Comparison of ENCODE assay signal across 27 cellular contexts in genomic region chr7:44538093-44538797, GRCh38. TPM values are rescaled to one million over a fixed set of nuclear protein-coding genes. Genes with fewer than 3 reads are reported as not detected.
DNase-seq lines count a peak whose midpoint lies in the region; ATAC-seq and TF ChIP-seq lines count a peak whose summit lies in the region.
"Had no signal": no experiment of that assay in that cellular context is flagged by ENCODE, and none has a peak within 500 bp of the region (broad histone marks: within the 10 kb centered on the region; RNA-seq: fewer than 3 reads in every experiment).

No MANE protein-coding gene starts in this region.

- H3K4me1 Mint-ChIP-seq in Calu3 (ENCODE audit: low read depth, unreplicated experiment) (peaks cover 78% of the 10 kb centered on the region), progenitor cell of endocrine pancreas (ENCODE audit: low read depth) (peaks cover 44% of the 10 kb centered on the region)

- peaks cover 5 to 68% (median 43%) of the 10 kb centered on the region in 4 donors for H3K4me1 ChIP-seq in liver (ENCODE audit: control insufficient read depth in 4 of 4, insufficient read depth in 4 of 4, low read length in 3 of 4)
- H3K4me1 ChIP-seq: SJCRH30 had no signal

- no TSS peak for BruUV-seq in Calu3 (replicated peaks; lab: Mats Ljungman, UMichigan)

- H3K9me3 Mint-ChIP-seq in Calu3 (ENCODE audit: low read depth, unreplicated experiment) (no peaks in the 10 kb centered on the region), progenitor cell of endocrine pancreas (ENCODE audit: low read depth) (no peaks in the 10 kb centered on the region)

- peak overlapping the region; percentile 35 to 65 (median 63) for H3K4me3 ChIP-seq in liver (ENCODE audit: low read depth in 1 of 3, low read length in 3 of 3)
- H3K4me3 ChIP-seq: PC-9, SJCRH30 had no signal

- H3K27me3 ChIP-seq in liver (ENCODE audit: control insufficient read depth in 4 of 4, insufficient read depth in 4 of 4, low read length in 3 of 4), result no peaks in the 10 kb centered on the region

- in situ Hi-C loops in GM13977 (cut with MboI; ENCODE audit: low pct_unique_long_range_greater_than_20kb, low sequenced_read_pairs, unreplicated experiment), result no loop called here

- TF ChIP-seq RAD21 in liver (IDR thresholded peaks at IDR 0.05), result no peak

- no peaks in the 10 kb centered on the region for H3K27me3 Mint-ChIP-seq in Calu3 (ENCODE audit: unreplicated experiment)
- no peaks in the 10 kb centered on the region for H3K27me3 Mint-ChIP-seq in progenitor cell of endocrine pancreas

- intact Hi-C loops in Calu3 (cut with micrococcal nuclease; ENCODE audit: unreplicated experiment), result no loop called here

- TF ChIP-seq CTCF in Calu3 (IDR thresholded peaks at IDR 0.05; ENCODE audit: unreplicated experiment) (no peak), GM13977 (IDR thresholded peaks at IDR 0.05; ENCODE audit: extremely low read depth, insufficient read depth, missing control alignments) (no peak), liver (IDR thresholded peaks at IDR 0.05; ENCODE audit: low read depth, low read length, missing input control) (no peak), progenitor cell of endocrine pancreas (IDR thresholded peaks at IDR 0.05; ENCODE audit: unreplicated experiment) (no peak)

- no peaks in the 10 kb centered on the region for H3K9me3 ChIP-seq in liver (ENCODE audit: control insufficient read depth in 4 of 4, low read length in 3 of 4)
- H3K9me3 ChIP-seq: SJCRH30 had no signal

- POLR2A ChIA-PET in HEK293T (lab: Yijun Ruan, JAX), result interaction anchor here (1.5 kb wide), 1 partner anchor 36 kb away, joined by 4 read pairs; the partner anchor contains the start of gene DDX56

- H3K27ac Mint-ChIP-seq in Calu3 (ENCODE audit: unreplicated experiment) (peak overlapping the region; percentile 40), progenitor cell of endocrine pancreas (no peak overlapping the region)

- H3K9ac ChIP-seq in liver (ENCODE audit: low read depth in 1 of 2, low read length in 2 of 2), result peak overlapping the region in 1 of 2 donors; percentile 81

- CTCF ChIA-PET in Calu3 (lab: Charles Lee) (interaction anchor here (0.6 kb wide), 1 partner anchor 44 kb away, joined by 3 read pairs; no protein-coding TSS in a partner anchor), HEK293T (lab: Yijun Ruan, JAX) (no interaction called here)

- H3K36me3 Mint-ChIP-seq in Calu3 (ENCODE audit: insufficient read depth, unreplicated experiment) (peaks cover 58% of the 10 kb centered on the region), progenitor cell of endocrine pancreas (ENCODE audit: insufficient read depth) (peaks cover 10% of the 10 kb centered on the region)

- no peak for DNase-seq in Calu3
- peak; percentile 5 for DNase-seq in GM13977 (ENCODE audit: low spot score)
- no peak for DNase-seq in progenitor cell of endocrine pancreas (ENCODE audit: low spot score, unreplicated experiment)
- DNase-seq in HEK293T (ENCODE audit: extremely low spot score), result no peak
- DNase-seq in NCI-H1694 treated with DMSO at 0.1 percent for 48 hours (lab: John Stamatoyannopoulos, UW), result no peak
- DNase-seq in hepatic stellate cell (ENCODE audit: low spot score), result no peak
- DNase-seq: DMS153, DND-41, GOT3, HCEC 1CT, KBM-7, MV-4-11, NCI-H1105, NCI-H146, NCI-H2029, NCI-H446, NCI-H524 treated with DMSO at 0.1 percent for 48 hours, NCI-H774, PC-9, SJCRH30 had no signal

- peak overlapping the region; percentile 86 to 97 for H3K27ac ChIP-seq in liver (ENCODE audit: low read depth in 1 of 2, low read length in 2 of 2)
- H3K27ac ChIP-seq: PC-9, SJCRH30 had no signal

- peaks cover 0 to 12% (median 9%) of the 10 kb centered on the region in 4 donors for H3K36me3 ChIP-seq in liver (ENCODE audit: control insufficient read depth in 4 of 4, insufficient read depth in 3 of 4, low read depth in 1 of 4, low read length in 3 of 4)
- H3K36me3 ChIP-seq: SJCRH30 had no signal

- H3K4me3 Mint-ChIP-seq in Calu3 (ENCODE audit: low read depth, unreplicated experiment) (peak overlapping the region; percentile 78), progenitor cell of endocrine pancreas (ENCODE audit: low read depth) (peak overlapping the region; percentile 58)

- ATAC-seq in HG02970 (IDR thresholded peaks at IDR 0.05; ENCODE audit: low FRiP score, unreplicated experiment), result no peak
- ATAC-seq: Right ventricle myocardium inferior had no signal

- 37% methylated on average over 17 of the region's 17 CpGs for WGBS in liver

TF ChIP-seq in liver, 16 proteins besides CTCF, POLR2A, EP300 and RAD21 (continues in another document):
- no peak for TF ChIP-seq ZBTB33 (IDR thresholded peaks at IDR 0.05)
- no peak for TF ChIP-seq GABPA (IDR thresholded peaks at IDR 0.05 in 1 of 2, conservative IDR thresholded peaks at IDR 0.05 in 1 of 2)
- no peak for TF ChIP-seq TAF1 (conservative IDR thresholded peaks at IDR 0.05)
- peak; percentile 39 to 44 for TF ChIP-seq RXRA (IDR thresholded peaks at IDR 0.05)
- TF ChIP-seq HNF4A (conservative IDR thresholded peaks at IDR 0.05), result peak; percentile 40 to 48
- TF ChIP-seq YY1 (IDR thresholded peaks at IDR 0.05), result peak; percentile 80
- TF ChIP-seq FOXA2 (IDR thresholded peaks at IDR 0.05), result no peak
- no peak for TF ChIP-seq JUND (IDR thresholded peaks at IDR 0.05)
- no peak for TF ChIP-seq HNF4G (IDR thresholded peaks at IDR 0.05)
- TF ChIP-seq MAX (IDR thresholded peaks at IDR 0.05), result no peak
- TF ChIP-seq FOXA1 (IDR thresholded peaks at IDR 0.05), result no peak
- no peak for TF ChIP-seq NR2F2 (IDR thresholded peaks at IDR 0.05)

TF ChIP-seq in HEK293T, 16 proteins besides CTCF, POLR2A, EP300 and RAD21:
- TF ChIP-seq ARNT (IDR thresholded peaks at IDR 0.05) (no peak), L3MBTL2 (conservative IDR thresholded peaks at IDR 0.05) (no peak), HDGF (IDR thresholded peaks at IDR 0.05; ENCODE audit: borderline replicate concordance) (no peak), ELF4 (IDR thresholded peaks at IDR 0.05) (no peak), CTBP1 (IDR thresholded peaks at IDR 0.05; ENCODE audit: borderline replicate concordance) (no peak), TARDBP (IDR thresholded peaks at IDR 0.05) (no peak)

RNA-seq across cellular contexts. Expression of gene NPC1L1, which starts 2.9 kb away (rescaled TPM):
- total RNA-seq in Calu3 (2022) (45.0 and 46.0 TPM in 2 replicates), liver (10 to 100 TPM in 1 of 2 donors, 1 to 10 TPM in 1; 7.2 to 16.4 TPM), progenitor cell of endocrine pancreas (21.0 and 21.2 TPM in 2 replicates)
- 10 to 100 TPM; 14.2 to 22.1 TPM for polyA plus RNA-seq in liver
- total RNA-seq: A172, LHCN-M2, RPMI7951, SJCRH30 had no signal
- polyA plus RNA-seq: BJ had no signal

RNA-seq across cellular contexts. Expression of gene DDX56, which starts 35.5 kb away (rescaled TPM):
- total RNA-seq in Calu3 (2022), result 157 and 168 TPM in 2 replicates
- 10 to 100 TPM; 24.3 to 42.1 TPM for total RNA-seq in liver
- 10 to 100 TPM; 31.1 to 32.6 TPM for polyA plus RNA-seq in liver
- 111 and 120 TPM in 2 replicates for total RNA-seq in progenitor cell of endocrine pancreas

RNA-seq across cellular contexts. Expression of gene TMED4, which starts 43.8 kb away (rescaled TPM):
- total RNA-seq in Calu3 (2022), result 115 and 128 TPM in 2 replicates
- total RNA-seq in liver, result 10 to 100 TPM; 46.5 to 97.1 TPM
- polyA plus RNA-seq in liver, result 10 to 100 TPM; 26.9 to 47.4 TPM
- total RNA-seq in progenitor cell of endocrine pancreas, result 117 and 119 TPM in 2 replicates

RNA-seq across cellular contexts. Expression of gene NUDCD3, which starts 47.8 kb away (rescaled TPM):
- total RNA-seq in Calu3 (2022) (176 and 202 TPM in 2 replicates), liver (10 to 100 TPM; 22.1 to 30.7 TPM), progenitor cell of endocrine pancreas (86.2 and 89.0 TPM in 2 replicates)
- polyA plus RNA-seq in liver, result 10 to 100 TPM; 15.4 to 26.4 TPM
